ENCODE assay signal across 11 cellular contexts in genomic region chr5:33675958-33676464, GRCh38.
DNase-seq lines count a peak whose midpoint lies in the region; ATAC-seq and TF ChIP-seq lines count a peak whose summit lies in the region.
"Had no signal": no experiment of that assay in that cellular context is flagged by ENCODE, and none has a peak within 500 bp of the region (broad histone marks: within the 10 kb centered on the region; RNA-seq: fewer than 3 reads in every experiment).

No MANE protein-coding gene starts in this region.

- peaks cover 0 to 17% (median 0%) of the 10 kb centered on the region in 6 donors for H3K4me1 ChIP-seq in spleen

- TF ChIP-seq POLR2A in spleen (IDR thresholded peaks at IDR 0.05): no peak

- no peaks in the 10 kb centered on the region for H3K36me3 ChIP-seq in spleen

- intact Hi-C loops in spleen (cut with DNase I; ENCODE audit: low total_unique reads): no loop called here
- intact Hi-C loops in CD14-positive monocyte (cut with micrococcal nuclease): no loop called here

- no peak overlapping the region for H3K27ac Mint-ChIP-seq in CD14-positive monocyte
- H3K27ac Mint-ChIP-seq: activated naive CD8-positive, alpha-beta T cell treated with anti-CD3 and anti-CD28 coated beads, Interleukin-2, amount 50 U/mL, for 24 hours; stimulated activated naive CD8-positive, alpha-beta T cell treated with anti-CD3 and anti-CD28 coated beads, Interleukin-15, Interleukin-2, amounts not matched to agents 100 ng/mL and 50 ng/mL, for 24 hours had no signal

- H3K4me3 ChIP-seq in spleen: peak overlapping the region in 1 of 8 donors; percentile 23

- DNase-seq in globus pallidus (ENCODE audit: low spot score): peak; percentile 36
- DNase-seq in NCI-H748 (lab: John Stamatoyannopoulos, UW; ENCODE audit: unreplicated experiment): no peak
- DNase-seq in activated CD8-positive, alpha-beta memory T cell treated with anti-CD3 and anti-CD28 coated beads, Interleukin-2, amount 50 U/mL, for 48 hours: no peak
- no peak for DNase-seq in spleen
- no peak for DNase-seq in CD14-positive monocyte (ENCODE audit: low spot score)
- DNase-seq: activated naive CD8-positive, alpha-beta T cell treated with anti-CD3 and anti-CD28 coated beads, Interleukin-2, amount 50 U/mL, for 24 hours; DMS153 had no signal

- H3K27me3 ChIP-seq in spleen (replicated peaks in 1 of 7): no peaks in the 10 kb centered on the region

- peaks cover 0 to 1% (median 0%) of the 10 kb centered on the region in 3 donors for H3K27me3 Mint-ChIP-seq in CD14-positive monocyte (ENCODE audit: low read depth in 3 of 3)
- H3K27me3 Mint-ChIP-seq: activated naive CD8-positive, alpha-beta T cell treated with anti-CD3 and anti-CD28 coated beads, Interleukin-2, amount 50 U/mL, for 24 hours; stimulated activated naive CD8-positive, alpha-beta T cell treated with anti-CD3 and anti-CD28 coated beads, Interleukin-15, Interleukin-2, amounts not matched to agents 100 ng/mL and 50 ng/mL, for 24 hours had no signal

- ATAC-seq in GM18858 (IDR thresholded peaks at IDR 0.05; ENCODE audit: unreplicated experiment): peak; percentile 76
- ATAC-seq in GM21786 (IDR thresholded peaks at IDR 0.05; ENCODE audit: unreplicated experiment): peak; percentile 82
- peak; percentile 67 for ATAC-seq in HG03469 (IDR thresholded peaks at IDR 0.05; ENCODE audit: unreplicated experiment)
- ATAC-seq: activated naive CD8-positive, alpha-beta T cell treated with anti-CD3 and anti-CD28 coated beads, Interleukin-2, amount 50 U/mL, for 24 hours had no signal

- peaks cover 0 to 7% (median 0%) of the 10 kb centered on the region in 7 donors for H3K9me3 Mint-ChIP-seq in CD14-positive monocyte
- H3K9me3 Mint-ChIP-seq: activated naive CD8-positive, alpha-beta T cell treated with anti-CD3 and anti-CD28 coated beads, Interleukin-2, amount 50 U/mL, for 24 hours; stimulated activated naive CD8-positive, alpha-beta T cell treated with anti-CD3 and anti-CD28 coated beads, Interleukin-15, Interleukin-2, amounts not matched to agents 100 ng/mL and 50 ng/mL, for 24 hours had no signal

- no peaks in the 10 kb centered on the region for H3K9me3 ChIP-seq in spleen

- TF ChIP-seq CTCF in spleen (IDR thresholded peaks at IDR 0.05 in 8 of 11, conservative IDR thresholded peaks at IDR 0.05 in 3 of 11): no peak
- no peak for TF ChIP-seq CTCF in CD14-positive monocyte (IDR thresholded peaks at IDR 0.05)

- H3K27ac ChIP-seq in spleen: no peak overlapping the region

- peaks cover 2% of the 10 kb centered on the region for H3K4me1 Mint-ChIP-seq in CD14-positive monocyte
- H3K4me1 Mint-ChIP-seq: activated naive CD8-positive, alpha-beta T cell treated with anti-CD3 and anti-CD28 coated beads, Interleukin-2, amount 50 U/mL, for 24 hours had no signal

- H3K36me3 Mint-ChIP-seq in CD14-positive monocyte: no peaks in the 10 kb centered on the region

- WGBS in spleen, 5 donors: 36 to 40% (median 38%) methylated on average over 3 of the region's 3 CpGs

- no peak overlapping the region for H3K4me3 Mint-ChIP-seq in CD14-positive monocyte
- H3K4me3 Mint-ChIP-seq: activated naive CD8-positive, alpha-beta T cell treated with anti-CD3 and anti-CD28 coated beads, Interleukin-2, amount 50 U/mL, for 24 hours; stimulated activated naive CD8-positive, alpha-beta T cell treated with anti-CD3 and anti-CD28 coated beads, Interleukin-15, Interleukin-2, amounts not matched to agents 100 ng/mL and 50 ng/mL, for 24 hours had no signal
